In the genomic region with DNA sequence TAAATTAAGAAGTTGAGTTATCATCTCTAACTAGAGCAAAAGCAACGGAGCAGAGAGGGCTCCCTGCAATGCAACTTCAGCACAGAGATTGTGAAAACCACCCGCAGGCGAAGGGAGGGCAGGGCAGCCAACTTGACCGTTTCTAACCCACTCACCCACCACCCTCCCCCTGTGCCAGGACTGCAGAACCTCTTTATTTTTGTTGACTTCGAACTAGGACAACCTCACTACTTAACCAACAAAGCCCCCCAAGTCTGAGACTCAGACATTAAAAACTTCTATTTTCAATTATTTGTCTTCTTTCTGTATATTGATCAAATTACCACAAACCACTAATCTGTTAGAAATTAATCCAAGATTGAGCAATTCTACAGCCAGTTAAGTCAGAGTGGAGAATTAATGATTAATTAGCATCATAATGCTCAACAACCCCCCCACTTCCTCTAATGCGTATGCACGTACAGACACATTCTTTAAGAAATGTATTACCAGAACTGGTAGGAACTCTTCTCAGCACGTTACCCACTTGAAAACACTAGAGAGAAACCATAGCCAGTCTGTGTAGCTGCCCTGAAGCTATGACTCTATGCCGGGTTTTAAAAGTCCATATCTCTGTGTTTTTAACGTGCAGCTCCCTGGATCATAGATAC, we compare ENCODE assay signal across 8 cellular contexts. TPM values are rescaled to one million over a fixed set of nuclear protein-coding genes. Genes with fewer than 3 reads are reported as not detected.
DNase-seq lines count a peak whose midpoint lies in the region; ATAC-seq, FAIRE-seq and TF ChIP-seq lines count a peak whose summit lies in the region.

No MANE protein-coding gene starts in this region.

- intact Hi-C loops in A673 (cut with micrococcal nuclease; ENCODE audit: unreplicated experiment) = no loop called here

- dilution Hi-C loops in keratinocyte (cut with MboI; ENCODE audit: extremely low pct_ligation_motif_present, low sequenced_read_pairs) = no loop called here

- H2AFZ ChIP-seq in keratinocyte (ENCODE audit: control insufficient read depth, low read length) = peak overlapping the region; percentile 30

- CTCF ChIA-PET in A673 (lab: Charles Lee) = no interaction called here

- peak overlapping the region; percentile 86 for H3K9ac ChIP-seq in keratinocyte (ENCODE audit: control insufficient read depth, extremely low read depth, insufficient read depth, low read length)

- peak overlapping the region; percentile 98 for H3K4me2 ChIP-seq in keratinocyte (ENCODE audit: control insufficient read depth, extremely low read depth, insufficient read depth, low read depth, low read length)

- FAIRE-seq in keratinocyte (lab: Jason Lieb, UNC) = no peak

- H4K20me1 ChIP-seq in keratinocyte (ENCODE audit: control insufficient read depth, extremely low read depth, insufficient read depth, low read length) = no peaks in the 10 kb centered on the region

- H3K79me2 ChIP-seq in keratinocyte (ENCODE audit: control insufficient read depth, insufficient read depth, low read length) = peaks cover 4% of the 10 kb centered on the region

- no peaks in the 10 kb centered on the region for H3K9me1 ChIP-seq in keratinocyte (ENCODE audit: control insufficient read depth, extremely low read depth, insufficient read depth, low read length)

- H3K36me3 ChIP-seq in A673 (ENCODE audit: insufficient read depth, low read length, poor library complexity, severe bottlenecking) (no peaks in the 10 kb centered on the region), keratinocyte (ENCODE audit: control insufficient read depth in 2 of 2, extremely low read depth in 1 of 2, insufficient read depth in 2 of 2, low read length in 2 of 2) (peaks cover 3 to 14% of the 10 kb centered on the region in 2 experiments)

- TF ChIP-seq CTCF in A673 (conservative IDR thresholded peaks at IDR 0.05; ENCODE audit: low read depth, low read length) (no peak), keratinocyte (optimal IDR thresholded peaks at IDR 0.05 in 1 of 3, IDR thresholded peaks at IDR 0.05 in 1 of 3, conservative IDR thresholded peaks at IDR 0.05 in 1 of 3; ENCODE audit: extremely low read depth in 1 of 3, insufficient read depth in 2 of 3, low read length in 3 of 3) (peak in 2 of 3 experiments; percentile 2 to 15)

- H3K4me3 ChIP-seq in A673 (ENCODE audit: low read depth, low read length, poor library complexity, severe bottlenecking) (no peak overlapping the region), keratinocyte (ENCODE audit: control insufficient read depth in 2 of 3, extremely low read depth in 1 of 3, insufficient read depth in 2 of 3, low read depth in 1 of 3, low read length in 3 of 3) (peak overlapping the region in 2 of 3 experiments; percentile 79 to 81)

- H3K27ac ChIP-seq in A673 (ENCODE audit: low read depth, low read length, poor library complexity, severe bottlenecking) = no peak overlapping the region
- peak overlapping the region; percentile 78 for H3K27ac ChIP-seq in keratinocyte (ENCODE audit: control insufficient read depth, insufficient read depth, low read length)

- DNase-seq in A673 (ENCODE audit: low spot score) (peak; percentile 32), GM19238 (ENCODE audit: insufficient read length, low spot score) (peak; percentile 35), SKM-1 (lab: John Stamatoyannopoulos, UW; ENCODE audit: unreplicated experiment) (peak; percentile 41), keratinocyte (ENCODE audit: low read depth, low spot score) (no peak), NAMALWA (ENCODE audit: low spot score) (no peak), GDM1 (lab: John Stamatoyannopoulos, UW) (no peak)
- DNase-seq in stimulated activated CD4-positive, alpha-beta T cell treated with anti-CD3 and anti-CD28 coated beads, Interleukin-12 subunit alpha, Interleukin-12 subunit beta, amount 100 ng/mL, for 4 hours = no peak

- H3K27me3 ChIP-seq in A673 (replicated peaks; ENCODE audit: insufficient read depth, low read depth, low read length, poor library complexity) = peaks cover 27% of the 10 kb centered on the region
- no peaks in the 10 kb centered on the region for H3K27me3 ChIP-seq in keratinocyte (ENCODE audit: control insufficient read depth, extremely low read depth, insufficient read depth, low read length)

- peaks cover 15% of the 10 kb centered on the region for H3K4me1 ChIP-seq in A673 (ENCODE audit: insufficient read depth, low read length, poor library complexity, severe bottlenecking)
- peaks cover 53% of the 10 kb centered on the region for H3K4me1 ChIP-seq in keratinocyte (ENCODE audit: control insufficient read depth, extremely low read depth, insufficient read depth, low read length)

- BruUV-seq in A673 (replicated peaks; lab: Mats Ljungman, UMichigan) = no TSS peak

- no peak for ATAC-seq in GM21447 (IDR thresholded peaks at IDR 0.05; ENCODE audit: unreplicated experiment)

- POLR2A ChIA-PET in A673 (lab: Charles Lee; ENCODE audit: low non-redundant PET) = no interaction called here

- H3K9me3 ChIP-seq in A673 (ENCODE audit: low read depth, low read length, poor library complexity, severe bottlenecking) (no peaks in the 10 kb centered on the region), keratinocyte (ENCODE audit: control insufficient read depth, low read depth, low read length) (no peaks in the 10 kb centered on the region)

RNA-seq across cellular contexts. Expression of gene MGLL, which starts 2.0 kb away (rescaled TPM):
- total RNA-seq in A673 (2021) = 0.39 and 0.90 TPM in 2 replicates
- polyA plus RNA-seq in keratinocyte = 13.4 to 34.2 TPM (median 17.8 TPM) in 3 replicates
- 19.3 TPM for polyA plus RNA-seq in keratinocyte (2011; ENCODE audit: low read depth)
- polyA plus RNA-seq in keratinocyte (2011; cell fraction: cytosol; rRNA removed) = 16.9 and 24.8 TPM in 2 replicates
- polyA plus RNA-seq in keratinocyte (2011; cell fraction: nucleus; rRNA removed) = 12.6 and 17.6 TPM in 2 replicates
- 29.2 and 40.4 TPM in 2 replicates for polyA plus RNA-seq in keratinocyte (2012; ENCODE audit: low replicate concordance)
- polyA minus RNA-seq in keratinocyte = 17.5 to 81.4 TPM (median 21.8 TPM) in 3 replicates
- polyA minus RNA-seq in keratinocyte (2011; cell fraction: cytosol; rRNA and poly(A)+ RNA removed) = 23.8 TPM
- polyA minus RNA-seq in keratinocyte (2011; cell fraction: nucleus; rRNA and poly(A)+ RNA removed) = 12.9 and 15.9 TPM in 2 replicates

Comparison
In these comparisons a context has a peak if more than half of its experiments do, and no peak if none do; other contexts are left out.
1. DNase-seq: peak in A673 (single experiment), GM19238 (single experiment) and SKM-1 (single experiment); none in keratinocyte (single experiment), NAMALWA (single experiment), GDM1 (single experiment) and stimulated activated CD4-positive, alpha-beta T cell treated with anti-CD3 and anti-CD28 coated beads, Interleukin-12 subunit alpha, Interleukin-12 subunit beta, amount 100 ng/mL, for 4 hours (single experiment).